ENCODE assay signal across 10 cellular contexts in genomic region chr5:115366223-115366622, GRCh38.
A peak's percentile ranks its signal among the peaks of the same experiment; 100 is the strongest.
DNase-seq lines count a peak whose midpoint lies in the region; ATAC-seq lines count a peak whose summit lies in the region.
"Had no signal": no experiment of that assay in that cellular context is flagged by ENCODE, and none has a peak within 500 bp of the region (broad histone marks: within the 10 kb centered on the region; RNA-seq: fewer than 3 reads in every experiment).

No MANE protein-coding gene starts in this region.

- H3K27ac Mint-ChIP-seq in activated CD8-positive, alpha-beta memory T cell treated with anti-CD3 and anti-CD28 coated beads, Interleukin-2, amount 10 ng/mL, durations not matched to agents 7 days and 5 days, result no peak overlapping the region
- H3K27ac Mint-ChIP-seq in stimulated activated effector memory CD8-positive, alpha-beta T cell treated with anti-CD3 and anti-CD28 coated beads, Interleukin-12 subunit alpha, Interleukin-12 subunit beta, amount 100 ng/mL, for 72 hours, result no peak overlapping the region
- H3K27ac Mint-ChIP-seq: IgD-negative memory B cell; T-helper 1 cell treated with Interleukin-12 subunit alpha and Interleukin-12 subunit beta and Interleukin-4 antibody, amounts not matched to agents 30 μg/mL and 1 μg/mL, for 36 hours had no signal

- CTCF ChIA-PET in activated CD8-positive, alpha-beta memory T cell treated with anti-CD3 and anti-CD28 coated beads, Interleukin-2, amount 10 ng/mL, durations not matched to agents 7 days and 5 days (lab: Charles Lee), result no interaction called here

- no peak overlapping the region for H3K4me3 Mint-ChIP-seq in activated CD8-positive, alpha-beta memory T cell treated with anti-CD3 and anti-CD28 coated beads, Interleukin-2, amount 10 ng/mL, durations not matched to agents 7 days and 5 days
- H3K4me3 Mint-ChIP-seq in stimulated activated effector memory CD8-positive, alpha-beta T cell treated with anti-CD3 and anti-CD28 coated beads, Interleukin-12 subunit alpha, Interleukin-12 subunit beta, amount 100 ng/mL, for 72 hours, result no peak overlapping the region
- H3K4me3 Mint-ChIP-seq: IgD-negative memory B cell; T-helper 1 cell treated with Interleukin-12 subunit alpha and Interleukin-12 subunit beta and Interleukin-4 antibody, amounts not matched to agents 30 μg/mL and 1 μg/mL, for 36 hours had no signal

- DNase-seq in activated CD8-positive, alpha-beta memory T cell treated with anti-CD3 and anti-CD28 coated beads, Interleukin-2, amount 10 ng/mL, durations not matched to agents 7 days and 5 days, result no peak
- DNase-seq in activated CD8-positive, alpha-beta memory T cell treated with anti-CD3 and anti-CD28 coated beads, Interleukin-2, amount 50 U/mL, for 4 hours, result no peak
- DNase-seq in SW480 (ENCODE audit: low spot score) (peak; percentile 68), glomerular visceral epithelial cell (ENCODE audit: extremely low spot score) (peak; percentile 86)
- DNase-seq in stimulated activated effector memory CD8-positive, alpha-beta T cell treated with anti-CD3 and anti-CD28 coated beads, Interleukin-12 subunit alpha, Interleukin-12 subunit beta, amount 100 ng/mL, for 72 hours (ENCODE audit: low spot score in 2 of 2), result no peak

- H3K36me3 Mint-ChIP-seq in activated CD8-positive, alpha-beta memory T cell treated with anti-CD3 and anti-CD28 coated beads, Interleukin-2, amount 10 ng/mL, durations not matched to agents 7 days and 5 days, result no peaks in the 10 kb centered on the region
- no peaks in the 10 kb centered on the region for H3K36me3 Mint-ChIP-seq in stimulated activated effector memory CD8-positive, alpha-beta T cell treated with anti-CD3 and anti-CD28 coated beads, Interleukin-12 subunit alpha, Interleukin-12 subunit beta, amount 100 ng/mL, for 72 hours

- no peaks in the 10 kb centered on the region for H3K9me3 Mint-ChIP-seq in activated CD8-positive, alpha-beta memory T cell treated with anti-CD3 and anti-CD28 coated beads, Interleukin-2, amount 10 ng/mL, durations not matched to agents 7 days and 5 days (ENCODE audit: low read depth)
- H3K9me3 Mint-ChIP-seq in stimulated activated effector memory CD8-positive, alpha-beta T cell treated with anti-CD3 and anti-CD28 coated beads, Interleukin-12 subunit alpha, Interleukin-12 subunit beta, amount 100 ng/mL, for 72 hours, result no peaks in the 10 kb centered on the region
- H3K9me3 Mint-ChIP-seq: IgD-negative memory B cell; T-helper 1 cell treated with Interleukin-12 subunit alpha and Interleukin-12 subunit beta and Interleukin-4 antibody, amounts not matched to agents 30 μg/mL and 1 μg/mL, for 36 hours had no signal

- ATAC-seq in activated CD8-positive, alpha-beta memory T cell treated with anti-CD3 and anti-CD28 coated beads, Interleukin-2, amount 10 ng/mL, durations not matched to agents 7 days and 5 days, result peak; percentile 45
- peak; percentile 34 for ATAC-seq in stimulated activated effector memory CD8-positive, alpha-beta T cell treated with anti-CD3 and anti-CD28 coated beads, Interleukin-12 subunit alpha, Interleukin-12 subunit beta, amount 100 ng/mL, for 72 hours
- no peak for ATAC-seq in GM19467 (IDR thresholded peaks at IDR 0.05; ENCODE audit: unreplicated experiment)
- no peak for ATAC-seq in GM19452 (IDR thresholded peaks at IDR 0.05; ENCODE audit: unreplicated experiment)
- ATAC-seq in GM21786 (IDR thresholded peaks at IDR 0.05; ENCODE audit: unreplicated experiment), result no peak

- H3K4me1 Mint-ChIP-seq in activated CD8-positive, alpha-beta memory T cell treated with anti-CD3 and anti-CD28 coated beads, Interleukin-2, amount 10 ng/mL, durations not matched to agents 7 days and 5 days, result no peaks in the 10 kb centered on the region
- no peaks in the 10 kb centered on the region for H3K4me1 Mint-ChIP-seq in stimulated activated effector memory CD8-positive, alpha-beta T cell treated with anti-CD3 and anti-CD28 coated beads, Interleukin-12 subunit alpha, Interleukin-12 subunit beta, amount 100 ng/mL, for 72 hours
- H3K4me1 Mint-ChIP-seq: IgD-negative memory B cell had no signal

- H3K27me3 Mint-ChIP-seq in activated CD8-positive, alpha-beta memory T cell treated with anti-CD3 and anti-CD28 coated beads, Interleukin-2, amount 10 ng/mL, durations not matched to agents 7 days and 5 days, result peaks cover 10% of the 10 kb centered on the region

Comparison
In these comparisons a context has a peak if more than half of its experiments do, and no peak if none do; other contexts are left out.
1. ATAC-seq: peak in activated CD8-positive, alpha-beta memory T cell treated with anti-CD3 and anti-CD28 coated beads, Interleukin-2, amount 10 ng/mL, durations not matched to agents 7 days and 5 days (single experiment) and stimulated activated effector memory CD8-positive, alpha-beta T cell treated with anti-CD3 and anti-CD28 coated beads, Interleukin-12 subunit alpha, Interleukin-12 subunit beta, amount 100 ng/mL, for 72 hours (single experiment); none in GM19467 (single experiment), GM19452 (single experiment) and GM21786 (single experiment).
2. DNase-seq: peak in SW480 (single experiment) and glomerular visceral epithelial cell (single experiment); none in activated CD8-positive, alpha-beta memory T cell treated with anti-CD3 and anti-CD28 coated beads, Interleukin-2, amount 10 ng/mL, durations not matched to agents 7 days and 5 days (single experiment), activated CD8-positive, alpha-beta memory T cell treated with anti-CD3 and anti-CD28 coated beads, Interleukin-2, amount 50 U/mL, for 4 hours (single experiment) and stimulated activated effector memory CD8-positive, alpha-beta T cell treated with anti-CD3 and anti-CD28 coated beads, Interleukin-12 subunit alpha, Interleukin-12 subunit beta, amount 100 ng/mL, for 72 hours (0 of 2).